22 cellular contexts compared by ENCODE assay signal in the genomic region with DNA sequence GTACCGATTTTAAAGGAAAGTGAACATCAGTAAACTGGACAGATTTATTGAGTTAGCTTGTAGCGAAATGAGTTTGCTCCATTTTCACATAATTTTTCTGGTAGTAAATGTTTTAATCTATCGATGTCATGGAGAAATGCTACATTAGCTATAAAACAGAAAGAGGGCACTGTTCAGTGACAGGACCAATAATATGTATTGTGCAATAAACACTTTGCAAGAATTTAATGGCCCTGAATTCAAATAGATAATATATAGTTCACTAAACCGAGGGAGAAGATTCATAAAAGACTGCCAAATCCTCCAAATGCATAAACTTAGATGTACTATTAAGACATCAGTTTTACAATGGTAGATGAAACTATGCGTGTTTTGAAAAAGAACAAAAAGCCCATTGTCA.
A peak's percentile ranks its signal among the peaks of the same experiment; 100 is the strongest.
DNase-seq lines count a peak whose midpoint lies in the region; ATAC-seq, FAIRE-seq and TF ChIP-seq lines count a peak whose summit lies in the region.
"Had no signal": no experiment of that assay in that cellular context is flagged by ENCODE, and none has a peak within 500 bp of the region (broad histone marks: within the 10 kb centered on the region; RNA-seq: fewer than 3 reads in every experiment).

No MANE protein-coding gene starts in this region.

- H3K9me3 Mint-ChIP-seq in endothelial cell (ENCODE audit: unreplicated experiment), result no peaks in the 10 kb centered on the region
- peaks cover 14% of the 10 kb centered on the region for H3K9me3 Mint-ChIP-seq in T-helper 2 cell treated with Interferon-gamma antibody and Interleukin-4, amounts not matched to agents 5 μg/mL and 100 μg/mL, for 36 hours

- no peaks in the 10 kb centered on the region for H3K9me1 ChIP-seq in IMR-90 (ENCODE audit: insufficient read depth, low read length)

- ATAC-seq in IMR-90 (ENCODE audit: low read depth), result no peak
- ATAC-seq: A549 had no signal

- dilution Hi-C loops in IMR-90 (cut with HindIII; ENCODE audit: low sequenced_read_pairs, unreplicated experiment), result no loop called here

- H3K27ac ChIP-seq in IMR-90 (ENCODE audit: insufficient read depth, low read length), result no peak overlapping the region
- no peak overlapping the region for H3K27ac ChIP-seq in H1 (ENCODE audit: low read depth, low read length)
- H3K27ac ChIP-seq: A549 had no signal

- H3K18ac ChIP-seq in IMR-90 (ENCODE audit: low read depth, low read length) (no peak overlapping the region), H1 (ENCODE audit: extremely low read depth, low read length) (no peak overlapping the region)

- H3K79me1 ChIP-seq in IMR-90 (ENCODE audit: low read depth in 1 of 2, low read length in 2 of 2), result no peaks in the 10 kb centered on the region
- no peaks in the 10 kb centered on the region for H3K79me1 ChIP-seq in H1 (ENCODE audit: low read depth, low read length)

- H3K4me3 Mint-ChIP-seq in endothelial cell (ENCODE audit: unreplicated experiment), result no peak overlapping the region
- no peak overlapping the region for H3K4me3 Mint-ChIP-seq in T-helper 2 cell treated with Interferon-gamma antibody and Interleukin-4, amounts not matched to agents 5 μg/mL and 100 μg/mL, for 36 hours
- H3K4me3 Mint-ChIP-seq: CD4-positive, alpha-beta memory T cell had no signal

- H2BK12ac ChIP-seq in H1 (ENCODE audit: low read depth, low read length), result no peak overlapping the region

- no peak overlapping the region for H2AK9ac ChIP-seq in IMR-90 (replicated peaks; ENCODE audit: low read depth, low read length, poor library complexity)

- no peak for TF ChIP-seq POLR2A in IMR-90 (IDR thresholded peaks at IDR 0.05; ENCODE audit: low read depth, low read length)
- no peak for TF ChIP-seq POLR2A in H1 (IDR thresholded peaks at IDR 0.05; ENCODE audit: control extremely low read depth in 1 of 2, low read depth in 2 of 2, low read length in 2 of 2)

- TF ChIP-seq RAD21 in IMR-90 (IDR thresholded peaks at IDR 0.05; ENCODE audit: low read length), result no peak
- no peak for TF ChIP-seq RAD21 in H1 (IDR thresholded peaks at IDR 0.05 in 1 of 2, conservative IDR thresholded peaks at IDR 0.05 in 1 of 2; ENCODE audit: low read depth in 2 of 2, low read length in 2 of 2)

- no peak overlapping the region for H4K91ac ChIP-seq in IMR-90 (ENCODE audit: insufficient read depth, low read depth, low read length)
- H4K91ac ChIP-seq in H1 (replicated peaks; ENCODE audit: insufficient read length, low read length), result no peak overlapping the region

- no peak for DNase-seq in IMR-90
- no peak for DNase-seq in H1 (ENCODE audit: low read depth in 1 of 2, low spot score in 2 of 2)
- DNase-seq in medulla oblongata (ENCODE audit: extremely low spot score), result peak; percentile 8
- peak; percentile 36 for DNase-seq in pons (ENCODE audit: low spot score)
- DNase-seq in endothelial cell (ENCODE audit: low spot score), result no peak
- no peak for DNase-seq in activated naive CD4-positive, alpha-beta T cell treated with Interleukin-2 at 50 U/mL for 16 hours
- no peak for DNase-seq in T-helper 2 cell treated with Interferon-gamma antibody and Interleukin-4, amounts not matched to agents 5 μg/mL and 100 μg/mL, for 36 hours (ENCODE audit: low spot score)
- DNase-seq: 8988T; ACHN; C1 segment of cervical spinal cord; Calu3; CD4-positive, alpha-beta memory T cell; COR-L47; DMS53; DMS79 treated with DMSO at 0.1 percent for 48 hours; GF-D8; GOT3; H7; HCEC 1CT had no signal

- CTCF ChIA-PET in IMR-90 (lab: Yijun Ruan, JAX) (no interaction called here), H1 (lab: Charles Lee; ENCODE audit: partially characterized antibody) (no interaction called here)

- H2BK15ac ChIP-seq in IMR-90 (ENCODE audit: low read depth, low read length), result no peak overlapping the region
- no peak overlapping the region for H2BK15ac ChIP-seq in H1 (ENCODE audit: low read length)

- intact Hi-C loops in IMR-90 (cut with micrococcal nuclease), result no loop called here

- no peaks in the 10 kb centered on the region for H3K23me2 ChIP-seq in H1 (ENCODE audit: low read depth, low read length)

- H3K27me3 ChIP-seq in IMR-90 (ENCODE audit: control insufficient read depth, insufficient read depth, low read length) (no peaks in the 10 kb centered on the region), H1 (replicated peaks in 1 of 4; ENCODE audit: control insufficient read depth in 3 of 4, extremely low read depth in 1 of 4, insufficient read depth in 3 of 4, low read length in 3 of 4) (no peaks in the 10 kb centered on the region)

- H3K56ac ChIP-seq in IMR-90 (ENCODE audit: extremely low read depth, insufficient read depth, low read length) (no peak overlapping the region), H1 (replicated peaks; ENCODE audit: insufficient read length, low read depth, low read length) (no peak overlapping the region)

- no peak overlapping the region for H3K27ac Mint-ChIP-seq in endothelial cell (ENCODE audit: unreplicated experiment)
- H3K27ac Mint-ChIP-seq in T-helper 2 cell treated with Interferon-gamma antibody and Interleukin-4, amounts not matched to agents 5 μg/mL and 100 μg/mL, for 36 hours, result no peak overlapping the region
- H3K27ac Mint-ChIP-seq: CD4-positive, alpha-beta memory T cell had no signal

- H4K20me1 ChIP-seq in IMR-90 (ENCODE audit: insufficient read depth, low read length) (no peaks in the 10 kb centered on the region), H1 (replicated peaks in 1 of 2; ENCODE audit: control insufficient read depth in 1 of 2, insufficient read depth in 2 of 2, low read length in 2 of 2) (no peaks in the 10 kb centered on the region)

- no peak overlapping the region for H3K4ac ChIP-seq in IMR-90 (ENCODE audit: low read depth, low read length)
- H3K4ac ChIP-seq in H1 (replicated peaks; ENCODE audit: insufficient read length, low read depth, low read length), result no peak overlapping the region

- H3K23ac ChIP-seq in IMR-90 (ENCODE audit: low read depth, low read length) (no peak overlapping the region), H1 (ENCODE audit: insufficient read length) (no peak overlapping the region)

- H3K4me3 ChIP-seq in IMR-90 (ENCODE audit: insufficient read depth, low read depth, low read length), result no peak overlapping the region
- H3K4me3 ChIP-seq in H1 (ENCODE audit: extremely low read depth in 1 of 4, insufficient read depth in 2 of 4, low read depth in 3 of 4, low read length in 4 of 4), result no peak overlapping the region
- H3K4me3 ChIP-seq: A549 had no signal

- H2BK5ac ChIP-seq in IMR-90 (ENCODE audit: low read depth, low read length, poor library complexity, severe bottlenecking), result no peak overlapping the region
- H2BK5ac ChIP-seq in H1 (ENCODE audit: low read depth, low read length), result no peak overlapping the region

- no peak for TF ChIP-seq CTCF in IMR-90 (conservative IDR thresholded peaks at IDR 0.05; ENCODE audit: low read depth, low read length)
- TF ChIP-seq CTCF in H1 (IDR thresholded peaks at IDR 0.05; ENCODE audit: control extremely low read depth in 1 of 3, insufficient read depth in 1 of 3, low read depth in 1 of 3, low read length in 3 of 3), result no peak
- TF ChIP-seq CTCF in endothelial cell (IDR thresholded peaks at IDR 0.05; ENCODE audit: unreplicated experiment), result no peak

- H2AFZ ChIP-seq in IMR-90 (replicated peaks; ENCODE audit: low read length, poor library complexity), result no peak overlapping the region
- H2AFZ ChIP-seq in H1 (ENCODE audit: low read length), result no peak overlapping the region

- no CpG with 5 or more reads among the region's 5 CpGs for WGBS in IMR-90 (ENCODE audit: extremely low coverage in 2 of 2, insufficient read length in 1 of 2), 2 experiments
- WGBS in H1 (ENCODE audit: extremely low coverage in 1 of 2, insufficient coverage in 1 of 2, insufficient read length in 1 of 2, insufficient replicate concordance in 2 of 2, low coverage in 1 of 2, low lambda C conversion rate in 2 of 2, missing lambda C conversion rate in 1 of 2), 2 experiments, result 90% methylated on average over 5 of the region's 5 CpGs; no CpG with 5 or more reads in 1 of the 2 experiments

- POLR2A ChIA-PET in IMR-90 (lab: Charles Lee; ENCODE audit: unreplicated experiment), result no interaction called here
- POLR2A ChIA-PET in H1 (lab: Charles Lee; ENCODE audit: partially characterized antibody), result no interaction called here

- no peaks in the 10 kb centered on the region for H3K4me1 ChIP-seq in IMR-90 (ENCODE audit: control insufficient read depth, insufficient read depth, low read length)
- H3K4me1 ChIP-seq in H1 (replicated peaks in 1 of 4; ENCODE audit: control insufficient read depth in 3 of 4, insufficient read depth in 4 of 4, low read length in 3 of 4), result peaks cover 3 to 13% (median 8%) of the 10 kb centered on the region in 4 experiments; a peak in 5 of 7 replicates
- H3K4me1 ChIP-seq: A549 had no signal

- peaks cover 5% of the 10 kb centered on the region for H3K4me1 Mint-ChIP-seq in endothelial cell (ENCODE audit: unreplicated experiment)
- H3K4me1 Mint-ChIP-seq in T-helper 2 cell treated with Interferon-gamma antibody and Interleukin-4, amounts not matched to agents 5 μg/mL and 100 μg/mL, for 36 hours (ENCODE audit: low read depth), result no peaks in the 10 kb centered on the region
- H3K4me1 Mint-ChIP-seq: CD4-positive, alpha-beta memory T cell had no signal

- no peak for FAIRE-seq in H1 (lab: Jason Lieb, UNC)
- FAIRE-seq: A549, GM12891, GM18507 had no signal

- TF ChIP-seq EP300 in H1 (IDR thresholded peaks at IDR 0.05; ENCODE audit: borderline replicate concordance in 1 of 2, low read depth in 2 of 2, low read length in 2 of 2), result no peak

- H3K14ac ChIP-seq in IMR-90 (replicated peaks; ENCODE audit: low read depth, low read length) (no peak overlapping the region), H1 (ENCODE audit: insufficient read length) (no peak overlapping the region)

- no peaks in the 10 kb centered on the region for H3K36me3 ChIP-seq in IMR-90 (ENCODE audit: control insufficient read depth, insufficient read depth, low read length)
- no peaks in the 10 kb centered on the region for H3K36me3 ChIP-seq in H1 (ENCODE audit: control insufficient read depth in 2 of 4, insufficient read depth in 4 of 4, low read length in 3 of 4)

- in situ Hi-C loops in IMR-90 (cut with MboI; ENCODE audit: low sequenced_read_pairs), result no loop called here

- no peak overlapping the region for H4K5ac ChIP-seq in IMR-90 (ENCODE audit: low read depth, low read length)
- no peak overlapping the region for H4K5ac ChIP-seq in H1 (ENCODE audit: insufficient read length, low read depth, low read length)

- no peak overlapping the region for H2BK120ac ChIP-seq in IMR-90 (ENCODE audit: low read depth, low read length)
- no peak overlapping the region for H2BK120ac ChIP-seq in H1 (replicated peaks; ENCODE audit: low read depth, low read length)

- H3K36me3 Mint-ChIP-seq in endothelial cell (ENCODE audit: low read depth, unreplicated experiment), result no peaks in the 10 kb centered on the region
- no peaks in the 10 kb centered on the region for H3K36me3 Mint-ChIP-seq in T-helper 2 cell treated with Interferon-gamma antibody and Interleukin-4, amounts not matched to agents 5 μg/mL and 100 μg/mL, for 36 hours (ENCODE audit: low read depth)
- H3K36me3 Mint-ChIP-seq: CD4-positive, alpha-beta memory T cell had no signal

- no peaks in the 10 kb centered on the region for H3K27me3 Mint-ChIP-seq in endothelial cell (ENCODE audit: unreplicated experiment)
- no peaks in the 10 kb centered on the region for H3K27me3 Mint-ChIP-seq in T-helper 2 cell treated with Interferon-gamma antibody and Interleukin-4, amounts not matched to agents 5 μg/mL and 100 μg/mL, for 36 hours (ENCODE audit: low read depth)
- H3K27me3 Mint-ChIP-seq: CD4-positive, alpha-beta memory T cell had no signal

- H3K4me2 ChIP-seq in IMR-90 (ENCODE audit: low read depth, low read length) (no peak overlapping the region), H1 (ENCODE audit: insufficient read depth in 1 of 2, low read depth in 2 of 2, low read length in 2 of 2) (no peak overlapping the region)
- H3K4me2 ChIP-seq: A549 had no signal

- H4K8ac ChIP-seq in IMR-90 (ENCODE audit: low read depth in 2 of 2, low read length in 2 of 2) (no peak overlapping the region), H1 (ENCODE audit: extremely low read depth, insufficient read depth, low read length) (no peak overlapping the region)

- H2BK20ac ChIP-seq in IMR-90 (ENCODE audit: low read depth, low read length), result no peak overlapping the region
- no peak overlapping the region for H2BK20ac ChIP-seq in H1 (ENCODE audit: low read length)

- no peaks in the 10 kb centered on the region for H3K79me2 ChIP-seq in H1 (ENCODE audit: control insufficient read depth in 1 of 2, insufficient read depth in 2 of 2, low read length in 2 of 2)

- H3K9me3 ChIP-seq in IMR-90 (ENCODE audit: control insufficient read depth, insufficient read depth, low read length) (no peaks in the 10 kb centered on the region), H1 (ENCODE audit: insufficient read depth in 2 of 2, low read depth in 1 of 2, low read length in 1 of 2) (no peaks in the 10 kb centered on the region)
- H3K9me3 ChIP-seq: A549 had no signal

- H3K9ac ChIP-seq in IMR-90 (ENCODE audit: low read depth, low read length) (no peak overlapping the region), H1 (replicated peaks in 1 of 4; ENCODE audit: extremely low read depth in 1 of 4, low read depth in 3 of 4, low read length in 3 of 4) (no peak overlapping the region)

- BruUV-seq in IMR-90 (replicated peaks; lab: Mats Ljungman, UMichigan), result no TSS peak

- H2AK5ac ChIP-seq in IMR-90 (ENCODE audit: low read depth, low read length) (no peak overlapping the region), H1 (ENCODE audit: low read depth, low read length) (no peak overlapping the region)

Comparison
In these comparisons a context has a peak if more than half of its experiments do, and no peak if none do; other contexts are left out.
1. DNase-seq: peak in medulla oblongata (single experiment) and pons (single experiment); none in IMR-90 (single experiment), H1 (0 of 2), endothelial cell (single experiment), activated naive CD4-positive, alpha-beta T cell treated with Interleukin-2 at 50 U/mL for 16 hours (single experiment) and T-helper 2 cell treated with Interferon-gamma antibody and Interleukin-4, amounts not matched to agents 5 μg/mL and 100 μg/mL, for 36 hours (single experiment).